Comparison of ENCODE assay signal across 8 cellular contexts in the genomic region with DNA sequence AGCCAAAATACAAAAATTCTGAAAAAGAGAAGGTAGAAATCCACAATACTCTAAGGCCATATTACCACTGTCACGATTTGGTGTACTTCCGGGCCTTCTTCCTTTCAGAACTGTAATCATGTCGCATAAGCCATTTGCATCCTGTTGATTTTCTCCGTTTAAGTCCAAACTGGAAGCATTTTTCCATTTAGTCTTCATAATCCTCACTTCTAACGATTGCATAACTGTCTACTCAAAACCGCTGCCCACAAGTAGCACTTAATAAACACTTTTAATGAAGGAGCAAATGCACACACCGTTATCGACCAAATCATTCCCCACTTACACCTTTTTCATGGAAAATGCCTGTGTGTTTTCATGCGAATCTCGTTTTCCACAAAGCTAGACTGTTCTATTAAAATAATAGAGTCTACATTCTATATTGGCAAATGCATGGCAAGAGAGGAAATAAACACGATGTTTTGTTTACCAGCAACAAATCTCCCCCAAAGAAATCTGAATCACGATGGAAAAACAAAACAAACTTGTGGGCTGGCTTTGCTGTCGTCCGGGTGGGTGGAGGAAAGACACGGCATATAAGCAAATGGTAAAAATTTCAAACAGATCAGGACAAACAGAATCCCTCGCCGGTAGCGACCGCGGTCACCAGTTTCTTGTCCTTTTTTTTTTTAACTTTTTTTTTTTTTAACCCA. TPM values are rescaled to one million over a fixed set of nuclear protein-coding genes. Genes with fewer than 3 reads are reported as not detected.
DNase-seq lines count a peak whose midpoint lies in the region; ATAC-seq and TF ChIP-seq lines count a peak whose summit lies in the region.

No MANE protein-coding gene starts in this region.

- peaks cover 32% of the 10 kb centered on the region for H3K79me2 ChIP-seq in OCI-LY3 (ENCODE audit: low read length)

- H3K4me3 ChIP-seq in HFF-Myc (replicated peaks; ENCODE audit: low read depth, low read length) (peak overlapping the region; percentile 92), OCI-LY3 (ENCODE audit: low read length) (peak overlapping the region; percentile 91), upper lobe of left lung (peak overlapping the region; percentile 50 to 97 (median 74))

- H3K27me3 Mint-ChIP-seq in activated T-cell treated with anti-CD3 and anti-CD28 coated beads, Interleukin-2, amount 50 U/mL, for 24 hours = no peaks in the 10 kb centered on the region
- H3K27me3 Mint-ChIP-seq in memory B cell = no peaks in the 10 kb centered on the region

- ATAC-seq in memory B cell (ENCODE audit: low read depth) = no peak
- ATAC-seq in upper lobe of left lung (ENCODE audit: low FRiP score in 2 of 2) = peak in 1 of 2 donors; percentile 0

- WGBS in upper lobe of left lung, 2 donors = 1 to 2% methylated on average over 20 of the region's 20 CpGs

- H3K4me1 Mint-ChIP-seq in activated T-cell treated with anti-CD3 and anti-CD28 coated beads, Interleukin-2, amount 50 U/mL, for 24 hours (ENCODE audit: low read depth) = peaks cover 34% of the 10 kb centered on the region
- peaks cover 17% of the 10 kb centered on the region for H3K4me1 Mint-ChIP-seq in memory B cell

- no peak for DNase-seq in activated T-cell treated with anti-CD3 and anti-CD28 coated beads, Interleukin-2, amount 50 U/mL, for 24 hours
- no peak for DNase-seq in activated T-cell treated with anti-CD3 and anti-CD28 coated beads, Interleukin-2, amount 50 U/mL, for 1 hour
- DNase-seq in HFF-Myc (ENCODE audit: extremely low read depth, low read depth) = no peak
- no peak for DNase-seq in memory B cell (ENCODE audit: low spot score in 2 of 2)
- DNase-seq in upper lobe of left lung = no peak
- DNase-seq in SK-N-DZ (ENCODE audit: low spot score) = no peak

- H3K4me1 ChIP-seq in OCI-LY3 (ENCODE audit: low read length) (peaks cover 12% of the 10 kb centered on the region), upper lobe of left lung (peaks cover 18 to 25% (median 20%) of the 10 kb centered on the region in 4 donors)

- no peaks in the 10 kb centered on the region for H4K20me1 ChIP-seq in OCI-LY3 (ENCODE audit: insufficient read depth, low read length)

- H3K27ac Mint-ChIP-seq in activated T-cell treated with anti-CD3 and anti-CD28 coated beads, Interleukin-2, amount 50 U/mL, for 24 hours = peak overlapping the region; percentile 97
- H3K27ac Mint-ChIP-seq in memory B cell = peak overlapping the region; percentile 96

- no peaks in the 10 kb centered on the region for H3K36me3 ChIP-seq in OCI-LY3 (replicated peaks; ENCODE audit: low read depth, low read length)
- peaks cover 0 to 21% (median 2%) of the 10 kb centered on the region in 4 donors for H3K36me3 ChIP-seq in upper lobe of left lung

- H3K9me3 Mint-ChIP-seq in activated T-cell treated with anti-CD3 and anti-CD28 coated beads, Interleukin-2, amount 50 U/mL, for 24 hours = no peaks in the 10 kb centered on the region
- H3K9me3 Mint-ChIP-seq in memory B cell = no peaks in the 10 kb centered on the region

- H2AFZ ChIP-seq in OCI-LY3 (ENCODE audit: low read depth, low read length) = peak overlapping the region; percentile 65; the same call in 1 of the 2 replicates

- H3K4me2 ChIP-seq in OCI-LY3 (ENCODE audit: low read length) = peak overlapping the region; percentile 97

- H3K4me3 Mint-ChIP-seq in activated T-cell treated with anti-CD3 and anti-CD28 coated beads, Interleukin-2, amount 50 U/mL, for 24 hours = peak overlapping the region; percentile 95
- peak overlapping the region; percentile 96 for H3K4me3 Mint-ChIP-seq in memory B cell

- peak overlapping the region; percentile 83 for H3K9ac ChIP-seq in OCI-LY3 (ENCODE audit: low read length)

- TF ChIP-seq CTCF in HFF-Myc (IDR thresholded peaks at IDR 0.05; ENCODE audit: low read depth, low read length, missing control alignments) (no peak), OCI-LY3 (IDR thresholded peaks at IDR 0.05; ENCODE audit: low read depth, low read length) (no peak), upper lobe of left lung (IDR thresholded peaks at IDR 0.05) (no peak)

- H3K36me3 Mint-ChIP-seq in activated T-cell treated with anti-CD3 and anti-CD28 coated beads, Interleukin-2, amount 50 U/mL, for 24 hours (ENCODE audit: low read depth) = peaks cover 55% of the 10 kb centered on the region
- H3K36me3 Mint-ChIP-seq in memory B cell = peaks cover 6% of the 10 kb centered on the region

- TF ChIP-seq EP300 in upper lobe of left lung (IDR thresholded peaks at IDR 0.05) = no peak

- no peak for TF ChIP-seq POLR2A in upper lobe of left lung (IDR thresholded peaks at IDR 0.05)

- H3K9me3 ChIP-seq in OCI-LY3 (ENCODE audit: insufficient read depth, low read length) = no peaks in the 10 kb centered on the region
- no peaks in the 10 kb centered on the region for H3K9me3 ChIP-seq in upper lobe of left lung

- H3K27ac ChIP-seq in OCI-LY3 (ENCODE audit: low read length) = no peak overlapping the region
- peak overlapping the region; percentile 91 for H3K27ac ChIP-seq in cingulate gyrus (ENCODE audit: low read depth, low read length)
- H3K27ac ChIP-seq in upper lobe of left lung = peak overlapping the region; percentile 95 to 99 (median 96)

- H3K27me3 ChIP-seq in OCI-LY3 (ENCODE audit: low read depth, low read length) (no peaks in the 10 kb centered on the region), upper lobe of left lung (no peaks in the 10 kb centered on the region)

RNA-seq across cellular contexts. Expression of a gene that starts 1.0 kb away (rescaled TPM):
- total RNA-seq in upper lobe of left lung = 10 to 100 TPM; 13.5 to 27.9 (median 21.8) TPM
- polyA plus RNA-seq in SK-N-DZ (2014; cell fraction: cytosol; rRNA removed) = 13.7 and 20.5 TPM in 2 replicates
- 16.5 and 28.0 TPM in 2 replicates for polyA plus RNA-seq in SK-N-DZ (2014; cell fraction: nucleus; rRNA removed)

RNA-seq across cellular contexts. Expression of a gene that starts 48.2 kb away (rescaled TPM):
- total RNA-seq in upper lobe of left lung = 100 to 1,000 TPM in 2 of 6 donors, 10 to 100 TPM in 4; 34.8 to 131 (median 50.7) TPM
- 169 and 172 TPM in 2 replicates for polyA plus RNA-seq in SK-N-DZ (2014; cell fraction: cytosol; rRNA removed)
- 621 and 664 TPM in 2 replicates for polyA plus RNA-seq in SK-N-DZ (2014; cell fraction: nucleus; rRNA removed)
